In genomic region chr1:10152709-10153284, GRCh38 we compare ENCODE assay signal across 9 cellular contexts. TPM values are rescaled to one million over a fixed set of nuclear protein-coding genes. Genes with fewer than 3 reads are reported as not detected.
DNase-seq lines count a peak whose midpoint lies in the region; ATAC-seq, FAIRE-seq and TF ChIP-seq lines count a peak whose summit lies in the region.
"Had no signal": no experiment of that assay in that cellular context is flagged by ENCODE, and none has a peak within 500 bp of the region (broad histone marks: within the 10 kb centered on the region; RNA-seq: fewer than 3 reads in every experiment).

No MANE protein-coding gene starts in this region.

- 40 to 56% methylated on average over 2 to 5 of the region's 8 CpGs for WGBS in gastroesophageal sphincter (ENCODE audit: low coverage in 1 of 2), 2 donors
- 85 to 91% methylated on average over 8 of the region's 8 CpGs for WGBS in pancreas, 2 donors

- H3K4me3 Mint-ChIP-seq in activated T-cell treated with anti-CD3 and anti-CD28 coated beads, Interleukin-2, amount 50 U/mL, for 4 hours: no peak overlapping the region
- H3K4me3 Mint-ChIP-seq: stimulated activated naive CD8-positive, alpha-beta T cell treated with anti-CD3 and anti-CD28 coated beads, Interleukin-15, Interleukin-2, amounts not matched to agents 100 ng/mL and 50 ng/mL, for 24 hours had no signal

- TF ChIP-seq EP300 in gastroesophageal sphincter (IDR thresholded peaks at IDR 0.05): no peak

- intact Hi-C loops in pancreas (cut with DNase I): no loop called here

- peaks cover 6% of the 10 kb centered on the region for H3K36me3 Mint-ChIP-seq in activated T-cell treated with anti-CD3 and anti-CD28 coated beads, Interleukin-2, amount 50 U/mL, for 4 hours (ENCODE audit: insufficient read depth)

- H3K27ac ChIP-seq in gastroesophageal sphincter (peak overlapping the region in 1 of 4 donors; percentile 19), pancreas (no peak overlapping the region)

- H3K27me3 ChIP-seq in gastroesophageal sphincter (no peaks in the 10 kb centered on the region), pancreas (no peaks in the 10 kb centered on the region)

- no peaks in the 10 kb centered on the region for H3K27me3 Mint-ChIP-seq in activated T-cell treated with anti-CD3 and anti-CD28 coated beads, Interleukin-2, amount 50 U/mL, for 4 hours (ENCODE audit: low read depth)
- H3K27me3 Mint-ChIP-seq: stimulated activated naive CD8-positive, alpha-beta T cell treated with anti-CD3 and anti-CD28 coated beads, Interleukin-15, Interleukin-2, amounts not matched to agents 100 ng/mL and 50 ng/mL, for 24 hours had no signal

- no peaks in the 10 kb centered on the region for H3K9me3 Mint-ChIP-seq in activated T-cell treated with anti-CD3 and anti-CD28 coated beads, Interleukin-2, amount 50 U/mL, for 4 hours
- H3K9me3 Mint-ChIP-seq: stimulated activated naive CD8-positive, alpha-beta T cell treated with anti-CD3 and anti-CD28 coated beads, Interleukin-15, Interleukin-2, amounts not matched to agents 100 ng/mL and 50 ng/mL, for 24 hours had no signal

- peaks cover 0 to 28% (median 2%) of the 10 kb centered on the region in 3 donors for H3K4me1 ChIP-seq in gastroesophageal sphincter
- no peaks in the 10 kb centered on the region for H3K4me1 ChIP-seq in pancreas

- TF ChIP-seq CTCF in gastroesophageal sphincter (IDR thresholded peaks at IDR 0.05) (peak; percentile 54 to 67 (median 58)), pancreas (IDR thresholded peaks at IDR 0.05) (peak; percentile 17 to 39 (median 36))

- H3K36me3 ChIP-seq in gastroesophageal sphincter: peaks cover 0 to 58% of the 10 kb centered on the region in 2 donors
- H3K36me3 ChIP-seq in pancreas: peaks cover 0 to 6% (median 0%) of the 10 kb centered on the region in 3 donors

- no peak for FAIRE-seq in pancreas (lab: Jason Lieb, UNC)

- ATAC-seq in activated T-cell treated with anti-CD3 and anti-CD28 coated beads, Interleukin-2, amount 50 U/mL, for 4 hours: no peak
- ATAC-seq in gastroesophageal sphincter (no peak), pancreas (peak in 3 of 4 donors; percentile 77 to 85 (median 78)), HG03342 (IDR thresholded peaks at IDR 0.05; ENCODE audit: unreplicated experiment) (no peak)

- TF ChIP-seq POLR2A in gastroesophageal sphincter (IDR thresholded peaks at IDR 0.05): no peak

- H3K9me3 ChIP-seq in gastroesophageal sphincter (no peaks in the 10 kb centered on the region), pancreas (no peaks in the 10 kb centered on the region)

- DNase-seq in NCI-H524 (lab: John Stamatoyannopoulos, UW) (peak; percentile 12 to 38), NCI-H524 treated with DMSO at 0.1 percent for 48 hours (lab: John Stamatoyannopoulos, UW) (no peak), NCI-H2029 treated with DMSO at 0.1 percent for 48 hours (lab: John Stamatoyannopoulos, UW) (peak; percentile 5), pancreas (peak; percentile 13 to 75 (median 53))
- DNase-seq in activated T-cell treated with anti-CD3 and anti-CD28 coated beads, Interleukin-2, amount 50 U/mL, for 4 hours: peak; percentile 14
- DNase-seq in central memory CD4-positive, alpha-beta T cell: no peak

- no peaks in the 10 kb centered on the region for H3K4me1 Mint-ChIP-seq in activated T-cell treated with anti-CD3 and anti-CD28 coated beads, Interleukin-2, amount 50 U/mL, for 4 hours (ENCODE audit: low read depth)

- no peak overlapping the region for H3K4me3 ChIP-seq in gastroesophageal sphincter
- H3K4me3 ChIP-seq in pancreas: no peak overlapping the region

RNA-seq across cellular contexts. Expression of gene KIF1B, which starts 57.6 kb away (rescaled TPM):
- total RNA-seq in activated T-cell treated with anti-CD3 and anti-CD28 coated beads, Interleukin-2, amount 50 U/mL, for 4 hours: 10 to 100 TPM; 12.3 to 17.0 (median 16.6) TPM
- total RNA-seq in gastroesophageal sphincter: 10 to 100 TPM; 63.1 to 83.8 (median 71.2) TPM
- 10 to 100 TPM; 18.3 to 26.4 (median 19.7) TPM for total RNA-seq in pancreas
- polyA plus RNA-seq in pancreas: 1 to 10 TPM; 8.2 TPM

Comparison
In these comparisons a context has a peak if more than half of its experiments do, and no peak if none do; other contexts are left out.
1. DNase-seq: peak in NCI-H524 (2 of 2), NCI-H2029 treated with DMSO at 0.1 percent for 48 hours (single experiment), activated T-cell treated with anti-CD3 and anti-CD28 coated beads, Interleukin-2, amount 50 U/mL, for 4 hours (single experiment) and pancreas (6 of 6); none in NCI-H524 treated with DMSO at 0.1 percent for 48 hours (single experiment) and central memory CD4-positive, alpha-beta T cell (single experiment).
2. ATAC-seq: peak in pancreas (3 of 4); none in activated T-cell treated with anti-CD3 and anti-CD28 coated beads, Interleukin-2, amount 50 U/mL, for 4 hours (0 of 2), gastroesophageal sphincter (single experiment) and HG03342 (single experiment).